ENCODE assay signal across 7 cellular contexts in the genomic region with DNA sequence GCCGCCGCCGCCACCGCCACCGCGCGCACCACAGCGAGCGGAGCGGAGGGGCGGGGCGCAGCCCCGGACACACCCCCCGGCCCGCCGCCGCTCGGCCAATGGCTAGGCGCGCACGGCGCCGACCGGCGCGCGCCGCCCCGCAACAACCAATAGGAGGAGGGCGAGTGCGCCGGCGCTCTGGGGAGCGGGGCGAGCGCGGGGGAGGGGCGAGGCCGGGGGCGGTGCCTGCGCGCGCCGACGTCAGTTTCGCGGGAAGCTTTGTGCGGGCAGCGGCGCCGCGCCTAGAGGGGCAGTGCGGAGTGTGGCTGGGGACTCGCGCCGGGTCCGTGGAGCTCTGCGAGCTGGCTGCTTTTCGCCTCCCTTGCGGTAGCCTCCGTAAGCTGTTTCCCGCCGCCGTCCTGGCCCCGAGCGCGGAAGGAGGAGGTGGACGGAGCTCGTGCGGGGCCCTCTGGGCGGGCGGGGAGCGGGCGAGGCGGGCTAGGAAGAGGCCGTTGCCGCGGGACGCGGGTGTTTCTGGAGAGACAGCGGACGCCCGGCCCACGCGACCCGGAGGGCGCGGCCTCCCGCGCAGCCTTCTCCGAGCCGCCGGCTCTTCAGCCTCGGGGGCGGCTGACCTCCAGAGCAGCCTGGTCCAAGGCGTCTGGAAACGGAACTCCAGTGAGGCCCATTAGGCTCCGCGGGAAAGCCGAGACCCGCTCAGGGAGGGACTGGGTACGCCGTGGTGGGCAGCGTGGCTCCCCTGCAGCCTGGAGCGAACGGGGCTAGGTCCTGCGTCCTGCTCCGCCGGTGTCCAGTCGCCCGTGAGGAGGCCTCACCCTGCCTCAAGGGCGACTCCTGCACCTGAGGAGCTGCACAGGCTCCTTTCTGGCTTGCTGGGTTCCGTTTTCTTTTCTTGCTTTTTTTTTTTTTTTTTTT. TPM values are rescaled to one million over a fixed set of nuclear protein-coding genes. Genes with fewer than 3 reads are reported as not detected.
DNase-seq lines count a peak whose midpoint lies in the region; ATAC-seq and TF ChIP-seq lines count a peak whose summit lies in the region.

A gene (minus strand): TSS at position 44 of the 915 bp plus-strand sequence. CDS start 249 bp downstream, outside the sequence.

- intact Hi-C loops in sigmoid colon (cut with DNase I): loop anchor here (1.0 kb wide), 1 partner anchor 15 kb away; a partner anchor contains a TSS

- peak; percentile 95 for ATAC-seq in GM18511 (IDR thresholded peaks at IDR 0.05; ENCODE audit: unreplicated experiment)
- peak; percentile 73 for ATAC-seq in HG02973 (IDR thresholded peaks at IDR 0.05; ENCODE audit: unreplicated experiment)

- H3K9me3 ChIP-seq in sigmoid colon: no peaks in the 10 kb centered on the region

- in situ Hi-C loops in astrocyte of the cerebellum (cut with HindIII; ENCODE audit: low sequenced_read_pairs): no loop called here

- no peaks in the 10 kb centered on the region for H3K27me3 ChIP-seq in sigmoid colon

- 1% methylated on average over 113 of the region's 113 CpGs for WGBS in sigmoid colon, 2 donors

- TF ChIP-seq POLR2A in sigmoid colon (IDR thresholded peaks at IDR 0.05): no peak

- H3K4me1 ChIP-seq in sigmoid colon: peaks cover 0 to 27% (median 22%) of the 10 kb centered on the region in 4 donors

- peaks cover 5 to 26% (median 19%) of the 10 kb centered on the region in 4 donors for H3K36me3 ChIP-seq in sigmoid colon

- TF ChIP-seq CTCF in astrocyte of the cerebellum (IDR thresholded peaks at IDR 0.05; ENCODE audit: low read depth, low read length, missing control alignments) (peak; percentile 2), sigmoid colon (IDR thresholded peaks at IDR 0.05) (no peak)

- H3K4me3 ChIP-seq in astrocyte of the cerebellum (ENCODE audit: low read depth, low read length) (peak within 1 kb of the TSS; percentile 68), sigmoid colon (peak within 1 kb of the TSS; percentile 64 to 84 (median 76))

- DNase-seq in NCI-H2029 (lab: John Stamatoyannopoulos, UW) (peak; percentile 82), T-helper 9 cell (peak; percentile 88), astrocyte of the cerebellum (ENCODE audit: low read depth) (peak; percentile 55), hypothalamus (lab: John Stamatoyannopoulos, UW) (peak in 49 of 51 donors; percentile 20 to 87 (median 72)), sigmoid colon (peak; percentile 94)

- TF ChIP-seq EP300 in sigmoid colon (IDR thresholded peaks at IDR 0.05): no peak

- peak within 1 kb of the TSS; percentile 53 to 80 (median 77) for H3K27ac ChIP-seq in sigmoid colon

RNA-seq across cellular contexts. Expression of the gene that starts here (rescaled TPM):
- 10 to 100 TPM in 2 of 4 donors, 1 to 10 TPM in 2; 7.2 to 13.0 (median 10.0) TPM for total RNA-seq in sigmoid colon
- 10 to 100 TPM in 1 of 3 donors, 1 to 10 TPM in 2; 5.4 to 17.8 (median 9.0) TPM for polyA plus RNA-seq in sigmoid colon

Comparison
In these comparisons a context has a peak if more than half of its experiments do, and no peak if none do; other contexts are left out.
1. Peak in every context shown above with its lines: DNase-seq, ATAC-seq, H3K4me3 ChIP-seq and H3K27ac ChIP-seq.